25 cellular contexts compared by ENCODE assay signal in the genomic region with DNA sequence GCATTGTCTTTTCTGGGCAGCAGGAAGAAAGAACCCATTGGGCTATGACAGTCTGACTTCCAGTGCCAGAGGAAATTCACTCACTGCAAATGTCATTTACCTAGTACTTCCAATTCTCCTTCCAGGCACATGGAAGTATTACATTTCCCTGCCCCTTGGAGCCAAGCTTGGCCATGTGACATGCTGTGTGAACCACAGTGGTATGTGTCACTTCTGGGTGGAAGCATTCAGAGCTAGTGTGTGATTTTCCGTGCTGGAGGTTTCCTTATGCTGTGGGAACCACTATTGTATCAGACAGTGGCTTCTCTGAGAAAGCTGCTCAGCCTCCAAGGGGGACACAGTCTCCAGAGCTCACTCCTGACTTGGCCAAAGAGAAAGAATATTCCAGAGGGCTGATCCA.
"Had no signal": no experiment of that assay in that cellular context is flagged by ENCODE, and none has a peak within 500 bp of the region (broad histone marks: within the 10 kb centered on the region; RNA-seq: fewer than 3 reads in every experiment).

No MANE protein-coding gene starts in this region.

- DNase-seq: activated CD4-positive, alpha-beta T cell treated with anti-CD3 and anti-CD28 coated beads for 1 hour; activated CD4-positive, alpha-beta T cell treated with anti-CD3 and anti-CD28 coated beads, Interleukin-2, amount 10 ng/mL, durations not matched to agents 24 days and 14 days; activated CD4-positive, alpha-beta T cell treated with anti-CD3 and anti-CD28 coated beads, Interleukin-2, amount 50 U/mL, for 48 hours; activated effector memory CD4-positive, alpha-beta T cell treated with anti-CD3 and anti-CD28 coated beads, Interleukin-2, amount 50 U/mL, for 16 hours; activated naive CD4-positive, alpha-beta T cell treated with Interleukin-2 at 50 U/mL for 16 hours; activated naive CD8-positive, alpha-beta T cell treated with anti-CD3 and anti-CD28 coated beads, Interleukin-2, amount 50 U/mL, for 24 hours; activated T-cell treated with anti-CD3 and anti-CD28 coated beads, Interleukin-2, amount 50 U/mL, for 4 hours; amniotic stem cell; brain microvascular endothelial cell; caudate nucleus; Kasumi-1; KBM-7; NCI-H1048; NCI-H1930; NCI-H2107; NCI-H345; NCI-H510A; NCI-H526 treated with DMSO at 0.1 percent for 48 hours; NCI-H82; NK-92 treated with Interleukin-12 subunit alpha and Interleukin-12 subunit beta, amount 100 ng/mL, for 24 hours; OCI-M1; Right ventricle myocardium superior; SJCRH30 had no signal

- H3K36me3 ChIP-seq: brain microvascular endothelial cell, SJCRH30 had no signal

- FAIRE-seq: astrocyte had no signal

- H3K4me1 ChIP-seq: SJCRH30 had no signal

- H3K4me3 ChIP-seq: SJCRH30 had no signal

- H3K27me3 ChIP-seq: brain microvascular endothelial cell, SJCRH30 had no signal

- H3K27ac ChIP-seq: brain microvascular endothelial cell, RWPE1, SJCRH30 had no signal
